Comparison of ENCODE assay signal across 8 cellular contexts in genomic region chr4:56910172-56910967, GRCh38. TPM values are rescaled to one million over a fixed set of nuclear protein-coding genes. Genes with fewer than 3 reads are reported as not detected.
DNase-seq lines count a peak whose midpoint lies in the region; ATAC-seq and TF ChIP-seq lines count a peak whose summit lies in the region.

No MANE protein-coding gene starts in this region.

- ATAC-seq in GM19023 (IDR thresholded peaks at IDR 0.05; ENCODE audit: unreplicated experiment) (no peak), omental fat pad (ENCODE audit: low FRiP score) (no peak), HG03342 (IDR thresholded peaks at IDR 0.05; ENCODE audit: unreplicated experiment) (no peak)

- H3K23ac ChIP-seq in mesendoderm (ENCODE audit: low read length) = peak overlapping the region; percentile 60

- H3K9ac ChIP-seq in mesendoderm (ENCODE audit: low read length) = peak overlapping the region; percentile 47

- no peaks in the 10 kb centered on the region for H3K9me3 ChIP-seq in A673 (ENCODE audit: low read depth, low read length, poor library complexity, severe bottlenecking)

- no peak overlapping the region for H2BK15ac ChIP-seq in mesendoderm (replicated peaks; ENCODE audit: low read depth)

- POLR2A ChIA-PET in A673 (lab: Charles Lee; ENCODE audit: low non-redundant PET) = no interaction called here

- H3K27me3 ChIP-seq in A673 (replicated peaks; ENCODE audit: insufficient read depth, low read depth, low read length, poor library complexity) (no peaks in the 10 kb centered on the region), mesendoderm (ENCODE audit: insufficient read depth, low read length, poor library complexity) (no peaks in the 10 kb centered on the region)

- no peaks in the 10 kb centered on the region for H3K36me3 ChIP-seq in A673 (ENCODE audit: insufficient read depth, low read length, poor library complexity, severe bottlenecking)
- H3K36me3 ChIP-seq in mesendoderm (ENCODE audit: control insufficient read depth, insufficient read depth, low read length) = no peaks in the 10 kb centered on the region

- TF ChIP-seq CTCF in A673 (conservative IDR thresholded peaks at IDR 0.05; ENCODE audit: low read depth, low read length) = no peak
- no peak for TF ChIP-seq CTCF in HFF-Myc (IDR thresholded peaks at IDR 0.05; ENCODE audit: low read depth, low read length, missing control alignments)
- no peak for TF ChIP-seq CTCF in astrocyte of the spinal cord (IDR thresholded peaks at IDR 0.05; ENCODE audit: low read depth, low read length)
- TF ChIP-seq CTCF in omental fat pad (IDR thresholded peaks at IDR 0.05) = no peak

- no peak overlapping the region for H2AK5ac ChIP-seq in mesendoderm (ENCODE audit: low read length)

- H4K5ac ChIP-seq in mesendoderm (ENCODE audit: low read length) = no peak overlapping the region

- intact Hi-C loops in A673 (cut with micrococcal nuclease; ENCODE audit: unreplicated experiment) = no loop called here

- H3K4me1 ChIP-seq in A673 (ENCODE audit: insufficient read depth, low read length, poor library complexity, severe bottlenecking) (peaks cover 4% of the 10 kb centered on the region), mesendoderm (ENCODE audit: control insufficient read depth, low read depth, low read length) (peaks cover 10% of the 10 kb centered on the region)

- H3K79me1 ChIP-seq in mesendoderm (ENCODE audit: low read length) = peaks cover 9% of the 10 kb centered on the region

- peak overlapping the region; percentile 77 for H3K56ac ChIP-seq in mesendoderm (ENCODE audit: low read length)

- H3K18ac ChIP-seq in mesendoderm (ENCODE audit: low read length) = no peak overlapping the region

- no peak overlapping the region for H2BK120ac ChIP-seq in mesendoderm (ENCODE audit: low read depth, low read length)

- peaks cover 50% of the 10 kb centered on the region for H3K79me2 ChIP-seq in mesendoderm (ENCODE audit: control insufficient read depth, insufficient read depth, low read length)

- BruUV-seq in A673 (replicated peaks; lab: Mats Ljungman, UMichigan) = no TSS peak

- H3K27ac ChIP-seq in A673 (ENCODE audit: low read depth, low read length, poor library complexity, severe bottlenecking) (peak overlapping the region; percentile 93), mesendoderm (ENCODE audit: low read depth, low read length) (no peak overlapping the region)

- H3K4me2 ChIP-seq in mesendoderm (ENCODE audit: low read length) = peak overlapping the region; percentile 44

- CTCF ChIA-PET in A673 (lab: Charles Lee) = no interaction called here

- no peak overlapping the region for H2BK5ac ChIP-seq in mesendoderm (ENCODE audit: low read length)

- WGBS in mesendoderm (ENCODE audit: extremely low coverage, insufficient coverage, low lambda C conversion rate) = 100% methylated on average over 2 of the region's 6 CpGs

- peak overlapping the region; percentile 75 for H3K4me3 ChIP-seq in A673 (ENCODE audit: low read depth, low read length, poor library complexity, severe bottlenecking)
- peak overlapping the region; percentile 86 for H3K4me3 ChIP-seq in HFF-Myc (replicated peaks; ENCODE audit: low read depth, low read length)
- peak overlapping the region; percentile 91 for H3K4me3 ChIP-seq in astrocyte of the spinal cord (ENCODE audit: low read depth, low read length)
- no peak overlapping the region for H3K4me3 ChIP-seq in mesendoderm (ENCODE audit: low read length)

- no peak overlapping the region for H4K8ac ChIP-seq in mesendoderm (ENCODE audit: low read depth, low read length)

- no peak overlapping the region for H3K4ac ChIP-seq in mesendoderm (ENCODE audit: low read depth, low read length)

- in situ Hi-C loops in astrocyte of the spinal cord (cut with HindIII; ENCODE audit: low sequenced_read_pairs) = no loop called here

- DNase-seq in A673 (ENCODE audit: low spot score) (no peak), HFF-Myc (ENCODE audit: extremely low read depth, low read depth) (no peak), astrocyte of the spinal cord (ENCODE audit: low read depth, low spot score) (no peak), mesendoderm (peak; percentile 8), SHP77 (lab: John Stamatoyannopoulos, UW) (no peak), omental fat pad (ENCODE audit: low spot score) (no peak)

RNA-seq across cellular contexts. Expression of gene REST, which starts 2.7 kb away (rescaled TPM):
- total RNA-seq in A673 (2021) = 23.7 and 24.6 TPM in 2 replicates
- polyA plus RNA-seq in mesendoderm (2013, experiment 1 of 2) = 35.6 TPM
- 36.6 TPM for polyA plus RNA-seq in mesendoderm (2013, experiment 2 of 2)
- 10 to 100 TPM; 20.7 to 35.5 (median 29.0) TPM for total RNA-seq in omental fat pad
